In the genomic region with DNA sequence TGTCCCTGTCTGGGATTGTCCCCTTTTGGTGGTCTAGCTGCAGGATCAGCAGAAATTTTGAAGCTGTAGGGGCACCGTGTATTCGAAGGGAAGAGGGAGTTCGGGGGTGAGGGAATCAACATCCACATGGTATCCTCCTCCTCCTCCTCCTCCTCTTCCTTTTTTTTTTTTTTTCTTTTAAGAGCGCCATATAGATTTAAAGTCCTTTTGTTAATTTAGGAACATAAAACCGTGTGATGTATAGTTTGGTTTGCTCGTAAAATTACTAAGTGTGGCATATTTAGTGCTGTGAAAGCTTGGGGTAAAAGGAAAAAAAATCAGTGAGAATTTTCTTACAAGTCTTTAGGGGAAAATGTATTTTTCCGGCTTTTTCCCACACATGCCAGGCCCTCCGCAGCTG, we compare ENCODE assay signal across 12 cellular contexts. TPM values are rescaled to one million over a fixed set of nuclear protein-coding genes. Genes with fewer than 3 reads are reported as not detected.
A peak's percentile ranks its signal among the peaks of the same experiment; 100 is the strongest.
DNase-seq lines count a peak whose midpoint lies in the region; ATAC-seq and TF ChIP-seq lines count a peak whose summit lies in the region.
"Had no signal": no experiment of that assay in that cellular context is flagged by ENCODE, and none has a peak within 500 bp of the region (broad histone marks: within the 10 kb centered on the region; RNA-seq: fewer than 3 reads in every experiment).

No MANE protein-coding gene starts in this region.

- H3K27me3 ChIP-seq in heart left ventricle (no peaks in the 10 kb centered on the region), upper lobe of right lung (no peaks in the 10 kb centered on the region)

- no peaks in the 10 kb centered on the region for H3K36me3 Mint-ChIP-seq in neural crest cell (ENCODE audit: low read depth)

- intact Hi-C loops in heart left ventricle (cut with DNase I) (loop anchor here in 2 of 10 donors (5.0 kb wide), 2 partner anchors 44 to 141 kb away; no protein-coding TSS in a partner anchor), left cardiac atrium (cut with DNase I) (no loop called here), upper lobe of right lung (cut with DNase I) (no loop called here)

- H3K27me3 Mint-ChIP-seq in neural crest cell (ENCODE audit: low read depth): peaks cover 45% of the 10 kb centered on the region
- H3K27me3 Mint-ChIP-seq: activated CD8-positive, alpha-beta T cell treated with anti-CD3 and anti-CD28 coated beads for 36 hours had no signal

- DNase-seq in heart left ventricle (no peak), left cardiac atrium (no peak), epithelial cell of proximal tubule (ENCODE audit: low read depth) (no peak), neural crest cell (ENCODE audit: low read depth, low spot score) (no peak), upper lobe of right lung (no peak), NCI-H2196 treated with DMSO at 0.1 percent for 48 hours (lab: John Stamatoyannopoulos, UW; ENCODE audit: unreplicated experiment) (no peak), cerebellar nuclear complex (lab: John Stamatoyannopoulos, UW) (no peak)
- no peak for DNase-seq in stimulated activated CD4-positive, alpha-beta T cell treated with anti-CD3 and anti-CD28 coated beads, Interleukin-1b, Interleukin-23, amount 100 ng/mL, for 48 hours
- DNase-seq: activated CD8-positive, alpha-beta T cell treated with anti-CD3 and anti-CD28 coated beads for 36 hours; activated naive CD4-positive, alpha-beta T cell treated with anti-CD3 and anti-CD28 coated beads for 36 hours; NCI-H2081 treated with DMSO at 0.1 percent for 48 hours had no signal

- peaks cover 68% of the 10 kb centered on the region for H3K4me1 Mint-ChIP-seq in neural crest cell

- no peak for TF ChIP-seq CTCF in heart left ventricle (IDR thresholded peaks at IDR 0.05)
- no peak for TF ChIP-seq CTCF in epithelial cell of proximal tubule (conservative IDR thresholded peaks at IDR 0.05; ENCODE audit: low read depth, low read length)
- TF ChIP-seq CTCF in neural crest cell (conservative IDR thresholded peaks at IDR 0.05): no peak
- TF ChIP-seq CTCF in upper lobe of right lung (IDR thresholded peaks at IDR 0.05): no peak

- H3K36me3 ChIP-seq in heart left ventricle (no peaks in the 10 kb centered on the region), upper lobe of right lung (no peaks in the 10 kb centered on the region)

- H3K4me3 ChIP-seq in heart left ventricle: no peak overlapping the region
- H3K4me3 ChIP-seq in epithelial cell of proximal tubule (ENCODE audit: low read depth, low read length): peak overlapping the region; percentile 39
- no peak overlapping the region for H3K4me3 ChIP-seq in upper lobe of right lung

- 72 to 77% (median 76%) methylated on average over 8 of the region's 8 CpGs for WGBS in heart left ventricle, 4 donors

- peak overlapping the region; percentile 34 for H3K4me3 Mint-ChIP-seq in neural crest cell
- H3K4me3 Mint-ChIP-seq: activated CD8-positive, alpha-beta T cell treated with anti-CD3 and anti-CD28 coated beads for 36 hours; activated naive CD4-positive, alpha-beta T cell treated with anti-CD3 and anti-CD28 coated beads for 36 hours; T-helper 1 cell treated with Interleukin-12 subunit alpha and Interleukin-12 subunit beta and Interleukin-4 antibody, amounts not matched to agents 30 μg/mL and 1 μg/mL, for 36 hours had no signal

- H3K27ac ChIP-seq in heart left ventricle: peak overlapping the region in 7 of 12 donors; percentile 22 to 66 (median 43)
- H3K27ac ChIP-seq in upper lobe of right lung: peak overlapping the region; percentile 69

- no peak overlapping the region for H3K27ac Mint-ChIP-seq in neural crest cell (ENCODE audit: unreplicated experiment)
- H3K27ac Mint-ChIP-seq: activated CD8-positive, alpha-beta T cell treated with anti-CD3 and anti-CD28 coated beads for 36 hours; activated naive CD4-positive, alpha-beta T cell treated with anti-CD3 and anti-CD28 coated beads for 36 hours; T-helper 1 cell treated with Interleukin-12 subunit alpha and Interleukin-12 subunit beta and Interleukin-4 antibody, amounts not matched to agents 30 μg/mL and 1 μg/mL, for 36 hours had no signal

- H3K9me3 ChIP-seq in heart left ventricle: no peaks in the 10 kb centered on the region
- no peaks in the 10 kb centered on the region for H3K9me3 ChIP-seq in upper lobe of right lung

- H3K9me3 Mint-ChIP-seq in neural crest cell: no peaks in the 10 kb centered on the region
- H3K9me3 Mint-ChIP-seq: activated CD8-positive, alpha-beta T cell treated with anti-CD3 and anti-CD28 coated beads for 36 hours; activated naive CD4-positive, alpha-beta T cell treated with anti-CD3 and anti-CD28 coated beads for 36 hours; T-helper 1 cell treated with Interleukin-12 subunit alpha and Interleukin-12 subunit beta and Interleukin-4 antibody, amounts not matched to agents 30 μg/mL and 1 μg/mL, for 36 hours had no signal

- no peak for TF ChIP-seq POLR2A in heart left ventricle (IDR thresholded peaks at IDR 0.05)

- ATAC-seq in heart left ventricle: no peak
- no peak for ATAC-seq in left cardiac atrium
- no peak for ATAC-seq in upper lobe of right lung
- ATAC-seq: activated CD8-positive, alpha-beta T cell treated with anti-CD3 and anti-CD28 coated beads for 36 hours had no signal

- H3K4me1 ChIP-seq in heart left ventricle (peaks cover 0 to 71% (median 38%) of the 10 kb centered on the region in 12 donors), upper lobe of right lung (peaks cover 84% of the 10 kb centered on the region)

RNA-seq across cellular contexts. Expression of a gene that starts 50.1 kb away (rescaled TPM):
- total RNA-seq in heart left ventricle (10 to 100 TPM; 23.4 to 48.4 (median 38.5) TPM), left cardiac atrium (10 to 100 TPM; 54.6 to 60.6 TPM), epithelial cell of proximal tubule (19.4 and 41.9 TPM in 2 replicates), neural crest cell (26.7 and 27.3 TPM in 2 replicates), upper lobe of right lung (87.2 TPM)
- 10 to 100 TPM; 18.1 to 35.3 TPM for polyA plus RNA-seq in heart left ventricle
